In genomic region chr12:80636832-80637231, GRCh38 we compare ENCODE assay signal across 23 cellular contexts.
"Had no signal": no experiment of that assay in that cellular context is flagged by ENCODE, and none has a peak within 500 bp of the region (broad histone marks: within the 10 kb centered on the region; RNA-seq: fewer than 3 reads in every experiment).

No MANE protein-coding gene starts in this region.

- H3K4me1 ChIP-seq: gastroesophageal sphincter, heart right ventricle, right lobe of liver, spleen had no signal

- H3K27me3 ChIP-seq: gastroesophageal sphincter, heart right ventricle, ovary, right lobe of liver, spleen had no signal

- H3K9me3 ChIP-seq: gastroesophageal sphincter, heart right ventricle, mucosa of descending colon, ovary, right lobe of liver, spleen had no signal

- H3K36me3 ChIP-seq: gastroesophageal sphincter, heart right ventricle, ovary, right lobe of liver, spleen had no signal

- H3K27ac ChIP-seq: coronary artery, gastroesophageal sphincter, heart right ventricle, ovary, right lobe of liver, spleen had no signal

- DNase-seq: activated B cell treated with CpG ODN at 0.5 μM for 24 hours; activated CD4-positive, alpha-beta memory T cell treated with anti-CD3 and anti-CD28 coated beads, Interleukin-2, amount 10 ng/mL, durations not matched to agents 7 days and 5 days; activated CD4-positive, alpha-beta T cell treated with anti-CD3 and anti-CD28 coated beads for 4 hours; activated CD8-positive, alpha-beta memory T cell treated with anti-CD3 and anti-CD28 coated beads, Interleukin-2, amount 10 ng/mL, durations not matched to agents 7 days and 5 days; activated naive CD4-positive, alpha-beta T cell; activated naive CD8-positive, alpha-beta T cell treated with anti-CD3 and anti-CD28 coated beads for 36 hours; activated T-cell treated with anti-CD3 and anti-CD28 coated beads, Interleukin-2, amount 50 U/mL, for 1 hour; amygdala; central memory CD4-positive, alpha-beta T cell; erythroblast; heart right ventricle; kidney glomerular epithelial cell; left ventricle myocardium superior; mucosa of descending colon; naive thymus-derived CD4-positive, alpha-beta T cell; ovary; right lobe of liver; spleen; stimulated activated CD8-positive, alpha-beta memory T cell treated with anti-CD3 and anti-CD28 coated beads, Interleukin-4, amount 100 ng/mL, for 48 hours; stimulated activated naive CD4-positive, alpha-beta T cell had no signal

- ATAC-seq: activated CD8-positive, alpha-beta memory T cell treated with anti-CD3 and anti-CD28 coated beads, Interleukin-2, amount 10 ng/mL, durations not matched to agents 7 days and 5 days; activated T-helper 17 cell treated with anti-CD3 and anti-CD28 coated beads, Interleukin-2, amount 50 U/mL, for 72 hours; gastroesophageal sphincter; heart right ventricle; left ventricle myocardium superior; mucosa of descending colon; naive thymus-derived CD4-positive, alpha-beta T cell; right lobe of liver had no signal

- H3K4me3 ChIP-seq: coronary artery, gastroesophageal sphincter, heart right ventricle, mucosa of descending colon, ovary, right lobe of liver, spleen had no signal
